19 cellular contexts compared by ENCODE assay signal in genomic region chr19:33000910-33001309, GRCh38. TPM values are rescaled to one million over a fixed set of nuclear protein-coding genes. Genes with fewer than 3 reads are reported as not detected.
A peak's percentile ranks its signal among the peaks of the same experiment; 100 is the strongest.
DNase-seq lines count a peak whose midpoint lies in the region; ATAC-seq and TF ChIP-seq lines count a peak whose summit lies in the region.
"Had no signal": no experiment of that assay in that cellular context is flagged by ENCODE, and none has a peak within 500 bp of the region (broad histone marks: within the 10 kb centered on the region; RNA-seq: fewer than 3 reads in every experiment).

No MANE protein-coding gene starts in this region.

- H3K4me3 Mint-ChIP-seq in activated CD8-positive, alpha-beta memory T cell treated with anti-CD3 and anti-CD28 coated beads, Interleukin-2, amount 10 ng/mL, durations not matched to agents 7 days and 5 days = peak overlapping the region; percentile 6
- H3K4me3 Mint-ChIP-seq in CD4-positive, alpha-beta T cell = no peak overlapping the region
- peak overlapping the region in 7 of 10 donors; percentile 63 to 87 (median 71) for H3K4me3 Mint-ChIP-seq in naive thymus-derived CD8-positive, alpha-beta T cell

- ATAC-seq in activated CD8-positive, alpha-beta memory T cell treated with anti-CD3 and anti-CD28 coated beads, Interleukin-2, amount 10 ng/mL, durations not matched to agents 7 days and 5 days = peak; percentile 14
- ATAC-seq in CD4-positive, alpha-beta T cell (ENCODE audit: poor library complexity) = no peak
- ATAC-seq in naive thymus-derived CD8-positive, alpha-beta T cell = no peak
- ATAC-seq: HCT116 had no signal

- no peak for DNase-seq in activated CD8-positive, alpha-beta memory T cell treated with anti-CD3 and anti-CD28 coated beads, Interleukin-2, amount 10 ng/mL, durations not matched to agents 7 days and 5 days
- DNase-seq in activated CD8-positive, alpha-beta memory T cell treated with anti-CD3 and anti-CD28 coated beads, Interleukin-2, amount 50 U/mL, for 48 hours = no peak
- DNase-seq in CD4-positive, alpha-beta T cell = no peak
- DNase-seq in naive thymus-derived CD8-positive, alpha-beta T cell = no peak
- DNase-seq in NOMO-1 treated with DMSO at 0.1 percent for 48 hours (lab: John Stamatoyannopoulos, UW; ENCODE audit: unreplicated experiment) (no peak), H4 (ENCODE audit: low spot score) (no peak)
- DNase-seq: ACHN, DMS53, GM23248, KBM-7, MV-4-11, NCI-H1694 treated with DMSO at 0.1 percent for 48 hours, NCI-H2107, NCI-H510A, NCI-H774, OCI-M1, Right ventricle myocardium superior had no signal

- peak overlapping the region; percentile 63 for H3K27ac Mint-ChIP-seq in activated CD8-positive, alpha-beta memory T cell treated with anti-CD3 and anti-CD28 coated beads, Interleukin-2, amount 10 ng/mL, durations not matched to agents 7 days and 5 days
- peak overlapping the region; percentile 3 for H3K27ac Mint-ChIP-seq in CD4-positive, alpha-beta T cell
- H3K27ac Mint-ChIP-seq in naive thymus-derived CD8-positive, alpha-beta T cell = peak overlapping the region in 6 of 10 donors; percentile 39 to 88 (median 60)

- no peaks in the 10 kb centered on the region for H3K36me3 Mint-ChIP-seq in activated CD8-positive, alpha-beta memory T cell treated with anti-CD3 and anti-CD28 coated beads, Interleukin-2, amount 10 ng/mL, durations not matched to agents 7 days and 5 days
- no peaks in the 10 kb centered on the region for H3K36me3 Mint-ChIP-seq in CD4-positive, alpha-beta T cell (ENCODE audit: low read depth)
- no peaks in the 10 kb centered on the region for H3K36me3 Mint-ChIP-seq in naive thymus-derived CD8-positive, alpha-beta T cell

- CTCF ChIA-PET in activated CD8-positive, alpha-beta memory T cell treated with anti-CD3 and anti-CD28 coated beads, Interleukin-2, amount 10 ng/mL, durations not matched to agents 7 days and 5 days (lab: Charles Lee) = interaction anchor here (1.2 to 3.2 kb wide), 2 partner anchors 25 to 28 kb away, joined by 4 to 8 read pairs; no protein-coding TSS in a partner anchor
- CTCF ChIA-PET in CD4-positive, alpha-beta T cell (lab: Charles Lee) = interaction anchor here (0.6 kb wide), 1 partner anchor 17 kb away, joined by 3 read pairs; no protein-coding TSS in a partner anchor

- H3K9me3 ChIP-seq in CD4-positive, alpha-beta T cell (ENCODE audit: control insufficient read depth, low read length) = no peaks in the 10 kb centered on the region

- H3K27me3 ChIP-seq in CD4-positive, alpha-beta T cell (ENCODE audit: control insufficient read depth, insufficient read depth, low read length) = no peaks in the 10 kb centered on the region

- peaks cover 15% of the 10 kb centered on the region for H3K4me1 Mint-ChIP-seq in activated CD8-positive, alpha-beta memory T cell treated with anti-CD3 and anti-CD28 coated beads, Interleukin-2, amount 10 ng/mL, durations not matched to agents 7 days and 5 days
- H3K4me1 Mint-ChIP-seq in CD4-positive, alpha-beta T cell (ENCODE audit: low read depth) = peaks cover 17% of the 10 kb centered on the region
- H3K4me1 Mint-ChIP-seq in naive thymus-derived CD8-positive, alpha-beta T cell = peaks cover 8 to 25% (median 16%) of the 10 kb centered on the region in 4 donors

- POLR2A ChIA-PET in CD4-positive, alpha-beta T cell (lab: Charles Lee) = no interaction called here
- POLR2A ChIA-PET in naive thymus-derived CD8-positive, alpha-beta T cell (lab: Charles Lee) = no interaction called here

- H3K9me3 Mint-ChIP-seq in activated CD8-positive, alpha-beta memory T cell treated with anti-CD3 and anti-CD28 coated beads, Interleukin-2, amount 10 ng/mL, durations not matched to agents 7 days and 5 days (ENCODE audit: low read depth) = no peaks in the 10 kb centered on the region
- no peaks in the 10 kb centered on the region for H3K9me3 Mint-ChIP-seq in CD4-positive, alpha-beta T cell
- no peaks in the 10 kb centered on the region for H3K9me3 Mint-ChIP-seq in naive thymus-derived CD8-positive, alpha-beta T cell

- no peak for TF ChIP-seq CTCF in CD4-positive, alpha-beta T cell (IDR thresholded peaks at IDR 0.05)
- TF ChIP-seq CTCF in VCaP (conservative IDR thresholded peaks at IDR 0.05) = no peak

- H3K27ac ChIP-seq in CD4-positive, alpha-beta T cell (ENCODE audit: low read depth, low read length) = no peak overlapping the region
- H3K27ac ChIP-seq in VCaP = peak overlapping the region; percentile 9; the same call in 1 of the 2 replicates
- H3K27ac ChIP-seq: GM23248 had no signal

- no peaks in the 10 kb centered on the region for H3K27me3 Mint-ChIP-seq in activated CD8-positive, alpha-beta memory T cell treated with anti-CD3 and anti-CD28 coated beads, Interleukin-2, amount 10 ng/mL, durations not matched to agents 7 days and 5 days
- H3K27me3 Mint-ChIP-seq in CD4-positive, alpha-beta T cell = no peaks in the 10 kb centered on the region
- H3K27me3 Mint-ChIP-seq in naive thymus-derived CD8-positive, alpha-beta T cell = no peaks in the 10 kb centered on the region

- intact Hi-C loops in CD4-positive, alpha-beta T cell (cut with DNase I, micrococcal nuclease) = no loop called here

RNA-seq across cellular contexts. Expression of gene FAAP24, which starts 28.9 kb away (rescaled TPM):
- 1 to 10 TPM; 6.7 to 9.7 TPM for total RNA-seq in activated CD8-positive, alpha-beta memory T cell treated with anti-CD3 and anti-CD28 coated beads, Interleukin-2, amount 10 ng/mL, durations not matched to agents 7 days and 5 days
- 1 to 10 TPM in 1 of 2 experiments, under 1 TPM in 1; 0.91 to 1.4 TPM for total RNA-seq in CD4-positive, alpha-beta T cell
- total RNA-seq in naive thymus-derived CD8-positive, alpha-beta T cell = 1 to 10 TPM; 1.3 to 2.0 TPM
- polyA plus RNA-seq in naive thymus-derived CD8-positive, alpha-beta T cell = 1 to 10 TPM; 1.5 to 4.6 (median 1.9) TPM
- 9.8 and 12.5 TPM in 2 replicates for total RNA-seq in H4 (2014; rRNA removed; shearing (Covaris generic))

RNA-seq across cellular contexts. Expression of gene CEP89, which starts 29.2 kb away (rescaled TPM):
- total RNA-seq in activated CD8-positive, alpha-beta memory T cell treated with anti-CD3 and anti-CD28 coated beads, Interleukin-2, amount 10 ng/mL, durations not matched to agents 7 days and 5 days = 10 to 100 TPM; 17.9 to 21.9 TPM
- 1 to 10 TPM; 4.0 to 5.1 TPM for total RNA-seq in CD4-positive, alpha-beta T cell
- 10 to 100 TPM; 15.6 to 17.8 TPM for total RNA-seq in naive thymus-derived CD8-positive, alpha-beta T cell
- 10 to 100 TPM in 1 of 3 donors, 1 to 10 TPM in 2; 6.8 to 11.3 (median 8.0) TPM for polyA plus RNA-seq in naive thymus-derived CD8-positive, alpha-beta T cell
- total RNA-seq in H4 (2014; rRNA removed; shearing (Covaris generic)) = 10.9 and 19.1 TPM in 2 replicates

Comparison
In these comparisons a context has a peak if more than half of its experiments do, and no peak if none do; other contexts are left out.
1. H3K27ac Mint-ChIP-seq: peak in every context shown above with its lines; median percentile 63 in activated CD8-positive, alpha-beta memory T cell treated with anti-CD3 and anti-CD28 coated beads, Interleukin-2, amount 10 ng/mL, durations not matched to agents 7 days and 5 days; 60 in naive thymus-derived CD8-positive, alpha-beta T cell; 3 in CD4-positive, alpha-beta T cell.